In the genomic region with DNA sequence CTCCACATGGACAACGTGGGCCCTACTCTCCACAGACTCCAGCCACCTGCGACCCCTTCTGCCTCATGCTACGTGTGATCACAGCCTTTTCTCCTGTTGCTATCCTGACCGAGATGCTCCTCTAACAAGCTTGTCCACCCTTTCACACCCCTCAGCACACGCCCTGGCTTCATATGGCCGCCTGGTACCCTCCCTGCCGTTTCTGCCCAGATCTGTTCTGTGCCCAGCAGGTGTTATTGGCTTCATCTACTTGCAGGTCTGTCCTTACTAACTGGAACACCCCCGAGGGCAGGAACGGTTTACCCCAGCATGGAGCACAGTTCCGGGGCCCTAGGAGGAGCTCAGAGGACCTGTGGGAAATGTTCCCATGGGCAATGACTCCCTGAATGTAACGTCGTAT, we compare ENCODE assay signal across 32 cellular contexts. TPM values are rescaled to one million over a fixed set of nuclear protein-coding genes. Genes with fewer than 3 reads are reported as not detected.
"Had no signal": no experiment of that assay in that cellular context is flagged by ENCODE, and none has a peak within 500 bp of the region (broad histone marks: within the 10 kb centered on the region; RNA-seq: fewer than 3 reads in every experiment).

No MANE protein-coding gene starts in this region.

- FAIRE-seq: endometrium, endothelial cell of umbilical vein, frontal cortex had no signal

- DNase-seq: activated CD4-positive, alpha-beta memory T cell treated with anti-CD3 and anti-CD28 coated beads for 36 hours; activated CD4-positive, alpha-beta T cell treated with anti-CD3 and anti-CD28 coated beads for 36 hours; activated CD4-positive, alpha-beta T cell treated with anti-CD3 and anti-CD28 coated beads, Interleukin-2, amount 10 ng/mL, durations not matched to agents 24 days and 14 days; activated CD4-positive, CD25-positive, alpha-beta regulatory T cell; activated CD4-positive, CD25-positive, alpha-beta regulatory T cell treated with anti-CD3 and anti-CD28 coated beads, Interleukin-2, amount 50 U/mL, for 72 hours; activated CD8-positive, alpha-beta memory T cell treated with anti-CD3 and anti-CD28 coated beads, Interleukin-2, amount 10 ng/mL, durations not matched to agents 7 days and 5 days; activated CD8-positive, alpha-beta memory T cell treated with anti-CD3 and anti-CD28 coated beads, Interleukin-2, amount 50 U/mL, for 4 hours; activated CD8-positive, alpha-beta T cell treated with anti-CD3 and anti-CD28 coated beads, Interleukin-2, amount 10 ng/mL, durations not matched to agents 7 days and 5 days; activated effector memory CD4-positive, alpha-beta T cell treated with anti-CD3 and anti-CD28 coated beads, Interleukin-2, amount 50 U/mL, for 16 hours; activated naive CD4-positive, alpha-beta T cell treated with anti-CD3 and anti-CD28 coated beads for 36 hours; activated naive CD8-positive, alpha-beta T cell treated with anti-CD3 and anti-CD28 coated beads for 36 hours; activated naive CD8-positive, alpha-beta T cell treated with anti-CD3 and anti-CD28 coated beads, Interleukin-2, amount 50 U/mL, for 24 hours; activated T-cell treated with anti-CD3 and anti-CD28 coated beads, Interleukin-2, amount 50 U/mL, for 1 hour; activated T-cell treated with anti-CD3 and anti-CD28 coated beads, Interleukin-2, amount 50 U/mL, for 48 hours; adrenal gland; amygdala; aorta; central memory CD4-positive, alpha-beta T cell; cerebellar nuclear complex; colonic mucosa; effector CD8-positive, alpha-beta T cell; foreskin fibroblast; head of caudate nucleus; T-cell; T1000 had no signal

- H3K36me3 ChIP-seq: adrenal gland, cardiac muscle cell, colonic mucosa had no signal

- H3K4me3 ChIP-seq: adrenal gland, body of pancreas, cardiac muscle cell, colonic mucosa had no signal

- H3K4me1 ChIP-seq: adrenal gland had no signal

- H3K27me3 ChIP-seq: adrenal gland, body of pancreas, cardiac muscle cell, colonic mucosa had no signal

- H3K9me3 ChIP-seq: adrenal gland, body of pancreas, colonic mucosa had no signal

- ATAC-seq: activated CD4-positive, alpha-beta T cell treated with anti-CD3 and anti-CD28 coated beads for 36 hours; activated CD8-positive, alpha-beta memory T cell treated with anti-CD3 and anti-CD28 coated beads, Interleukin-2, amount 10 ng/mL, durations not matched to agents 7 days and 5 days; activated CD8-positive, alpha-beta T cell treated with anti-CD3 and anti-CD28 coated beads, Interleukin-2, amount 10 ng/mL, durations not matched to agents 7 days and 5 days; activated naive CD8-positive, alpha-beta T cell treated with anti-CD3 and anti-CD28 coated beads, Interleukin-2, amount 50 U/mL, for 24 hours; body of pancreas; esophagus mucosa; T-cell had no signal

- H3K27ac ChIP-seq: adrenal gland, body of pancreas, cardiac muscle cell, colonic mucosa, epithelial cell of prostate had no signal

RNA-seq across cellular contexts. Expression of gene DLL4, which starts 34.1 kb away (rescaled TPM):
- total RNA-seq: activated CD4-positive, alpha-beta memory T cell treated with anti-CD3 and anti-CD28 coated beads for 36 hours; activated CD4-positive, alpha-beta T cell treated with anti-CD3 and anti-CD28 coated beads, Interleukin-2, amount 10 ng/mL, durations not matched to agents 24 days and 14 days; activated CD8-positive, alpha-beta T cell treated with anti-CD3 and anti-CD28 coated beads, Interleukin-2, amount 10 ng/mL, durations not matched to agents 7 days and 5 days; activated naive CD8-positive, alpha-beta T cell treated with anti-CD3 and anti-CD28 coated beads for 36 hours had no signal
